15 cellular contexts compared by ENCODE assay signal in the genomic region with DNA sequence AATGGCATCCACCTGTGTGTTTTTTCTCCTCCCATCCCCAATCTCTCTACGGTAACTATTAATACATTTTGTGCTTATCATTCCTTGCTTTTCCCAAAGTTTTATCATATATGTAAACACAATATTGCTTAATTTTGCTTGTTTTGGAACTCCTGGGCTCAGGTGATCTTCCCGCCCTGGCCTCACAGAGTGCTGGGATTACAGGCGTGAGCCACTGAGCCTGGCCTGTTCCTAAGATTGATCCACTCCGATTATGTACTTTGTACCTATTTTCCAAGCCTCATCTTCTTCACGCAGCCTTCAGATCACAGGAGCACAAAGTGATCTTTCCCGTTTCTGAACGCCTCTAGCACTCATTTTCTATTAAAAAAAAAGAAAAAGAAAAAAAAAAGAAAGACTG. TPM values are rescaled to one million over a fixed set of nuclear protein-coding genes. Genes with fewer than 3 reads are reported as not detected.
DNase-seq lines count a peak whose midpoint lies in the region; ATAC-seq and TF ChIP-seq lines count a peak whose summit lies in the region.
"Had no signal": no experiment of that assay in that cellular context is flagged by ENCODE, and none has a peak within 500 bp of the region (broad histone marks: within the 10 kb centered on the region; RNA-seq: fewer than 3 reads in every experiment).

No MANE protein-coding gene starts in this region.

- H3K36me3 ChIP-seq in heart right ventricle (no peaks in the 10 kb centered on the region), right lobe of liver (no peaks in the 10 kb centered on the region)
- H3K36me3 ChIP-seq: BLaER1 treated with 17β-estradiol and CSF1 and Interleukin-3, amounts not matched to agents 10 nM and 100 nM had no signal

- no TSS peak for BruUV-seq in MCF 10A (replicated peaks; lab: Mats Ljungman, UMichigan)

- peaks cover 23% of the 10 kb centered on the region for H3K4me1 Mint-ChIP-seq in CD4-positive, alpha-beta T cell (ENCODE audit: low read depth)
- H3K4me1 Mint-ChIP-seq in T-helper 17 cell = peaks cover 24% of the 10 kb centered on the region
- peaks cover 27% of the 10 kb centered on the region for H3K4me1 Mint-ChIP-seq in MCF 10A (ENCODE audit: insufficient read depth, unreplicated experiment)

- H3K27ac ChIP-seq in heart right ventricle (no peak overlapping the region), right lobe of liver (peak overlapping the region in 2 of 3 donors; percentile 98 to 99)
- no peak overlapping the region for H3K27ac ChIP-seq in CD4-positive, alpha-beta T cell (ENCODE audit: low read depth, low read length)

- ATAC-seq in Right ventricle myocardium inferior = no peak
- ATAC-seq in heart right ventricle = no peak
- no peak for ATAC-seq in CD4-positive, alpha-beta T cell (ENCODE audit: poor library complexity)
- no peak for ATAC-seq in T-helper 17 cell
- peak in 1 of 4 donors; percentile 6 for ATAC-seq in right lobe of liver
- ATAC-seq in GM21423 (IDR thresholded peaks at IDR 0.05; ENCODE audit: unreplicated experiment) = no peak
- ATAC-seq: HCT116 had no signal

- H3K4me3 Mint-ChIP-seq in CD4-positive, alpha-beta T cell = no peak overlapping the region
- no peak overlapping the region for H3K4me3 Mint-ChIP-seq in T-helper 17 cell
- H3K4me3 Mint-ChIP-seq in MCF 10A (ENCODE audit: unreplicated experiment) = no peak overlapping the region

- 88 to 94% methylated on average over 7 of the region's 7 CpGs for WGBS in heart right ventricle, 2 donors
- WGBS in right lobe of liver (ENCODE audit: insufficient coverage, low coverage, low lambda C conversion rate, missing lambda C conversion rate) = 29% methylated on average over 6 of the region's 7 CpGs
- WGBS in lower leg skin, 2 donors = 85 to 91% methylated on average over 7 of the region's 7 CpGs

- intact Hi-C loops in Right ventricle myocardium inferior (cut with DNase I) (loop anchor here (5.0 kb wide), 1 partner anchor 132 kb away; no protein-coding TSS in a partner anchor), heart right ventricle (cut with DNase I) (loop anchor here in 5 of 10 donors (5.0 to 10.0 kb wide), 5 partner anchors 147 to 1398 kb away; a partner anchor contains a TSS), right lobe of liver (cut with DNase I) (loop anchor here in 1 of 2 donors (5.0 kb wide), 1 partner anchor 42 kb away; no protein-coding TSS in a partner anchor), lower leg skin (cut with DNase I; ENCODE audit: low total_unique reads) (loop anchor here (5.0 kb wide), 1 partner anchor 152 kb away; no protein-coding TSS in a partner anchor), MCF 10A (cut with micrococcal nuclease) (no loop called here)
- intact Hi-C loops in CD4-positive, alpha-beta T cell (cut with DNase I, micrococcal nuclease) = no loop called here

- no peak for TF ChIP-seq POLR2A in right lobe of liver (IDR thresholded peaks at IDR 0.05)
- TF ChIP-seq POLR2A in lower leg skin (IDR thresholded peaks at IDR 0.05) = no peak

- POLR2A ChIA-PET in CD4-positive, alpha-beta T cell (lab: Charles Lee) = no interaction called here
- POLR2A ChIA-PET in MCF 10A (lab: Yijun Ruan, JAX) = interaction anchor here (0.7 to 19.5 kb wide), 7 partner anchors 10 to 155 kb away, joined by 3 to 549 read pairs (median 4); a partner anchor contains a TSS

- H3K4me3 ChIP-seq in heart right ventricle (no peak overlapping the region), right lobe of liver (peak overlapping the region in 2 of 3 donors; percentile 55 to 60), lower leg skin (ENCODE audit: low read depth, poor library complexity, severe bottlenecking) (no peak overlapping the region)
- H3K4me3 ChIP-seq: BLaER1 treated with 17β-estradiol and CSF1 and Interleukin-3, amounts not matched to agents 10 nM and 100 nM had no signal

- H3K4me1 ChIP-seq in heart right ventricle (peaks cover 0 to 24% (median 11%) of the 10 kb centered on the region in 9 donors), right lobe of liver (peaks cover 0 to 41% (median 5%) of the 10 kb centered on the region in 4 donors)

- H3K27ac Mint-ChIP-seq in CD4-positive, alpha-beta T cell = peak overlapping the region; percentile 100
- peak overlapping the region; percentile 99 for H3K27ac Mint-ChIP-seq in T-helper 17 cell
- no peak overlapping the region for H3K27ac Mint-ChIP-seq in MCF 10A (ENCODE audit: low read depth, unreplicated experiment)

- peaks cover 3% of the 10 kb centered on the region for H3K36me3 Mint-ChIP-seq in CD4-positive, alpha-beta T cell (ENCODE audit: low read depth)
- no peaks in the 10 kb centered on the region for H3K36me3 Mint-ChIP-seq in T-helper 17 cell (ENCODE audit: low read depth)
- H3K36me3 Mint-ChIP-seq in MCF 10A (ENCODE audit: insufficient read depth, unreplicated experiment) = peaks cover 9% of the 10 kb centered on the region

- no peaks in the 10 kb centered on the region for H3K9me3 Mint-ChIP-seq in CD4-positive, alpha-beta T cell
- no peaks in the 10 kb centered on the region for H3K9me3 Mint-ChIP-seq in MCF 10A (ENCODE audit: unreplicated experiment)

- no peak for TF ChIP-seq CTCF in heart right ventricle (IDR thresholded peaks at IDR 0.05)
- TF ChIP-seq CTCF in CD4-positive, alpha-beta T cell (IDR thresholded peaks at IDR 0.05) = no peak
- TF ChIP-seq CTCF in right lobe of liver (IDR thresholded peaks at IDR 0.05) = no peak
- no peak for TF ChIP-seq CTCF in lower leg skin (IDR thresholded peaks at IDR 0.05)
- no peak for TF ChIP-seq CTCF in MCF 10A (IDR thresholded peaks at IDR 0.05; ENCODE audit: unreplicated experiment)

- CTCF ChIA-PET in CD4-positive, alpha-beta T cell (lab: Charles Lee) = interaction anchor here (1.6 kb wide), 1 partner anchor 70 kb away, joined by 6 read pairs; no protein-coding TSS in a partner anchor
- CTCF ChIA-PET in MCF 10A (lab: Yijun Ruan, JAX) = interaction anchor here (0.6 to 3.1 kb wide), 23 partner anchors 9 to 225 kb away, joined by 3 to 39 read pairs (median 5); a partner anchor contains a TSS

- no peaks in the 10 kb centered on the region for H3K9me3 ChIP-seq in heart right ventricle
- H3K9me3 ChIP-seq in CD4-positive, alpha-beta T cell (ENCODE audit: control insufficient read depth, low read length) = no peaks in the 10 kb centered on the region
- no peaks in the 10 kb centered on the region for H3K9me3 ChIP-seq in T-helper 17 cell (ENCODE audit: control insufficient read depth, low read length, poor library complexity, severe bottlenecking)
- H3K9me3 ChIP-seq in right lobe of liver = no peaks in the 10 kb centered on the region
- H3K9me3 ChIP-seq: BLaER1 treated with 17β-estradiol and CSF1 and Interleukin-3, amounts not matched to agents 10 nM and 100 nM had no signal

- H3K27me3 ChIP-seq in heart right ventricle (peaks cover 0 to 3% (median 0%) of the 10 kb centered on the region in 7 donors), right lobe of liver (no peaks in the 10 kb centered on the region)
- H3K27me3 ChIP-seq in CD4-positive, alpha-beta T cell (ENCODE audit: control insufficient read depth, insufficient read depth, low read length) = no peaks in the 10 kb centered on the region
- H3K27me3 ChIP-seq: BLaER1 treated with 17β-estradiol and CSF1 and Interleukin-3, amounts not matched to agents 10 nM and 100 nM had no signal

- H3K27me3 Mint-ChIP-seq in CD4-positive, alpha-beta T cell = no peaks in the 10 kb centered on the region
- H3K27me3 Mint-ChIP-seq in T-helper 17 cell = peaks cover 8% of the 10 kb centered on the region
- no peaks in the 10 kb centered on the region for H3K27me3 Mint-ChIP-seq in MCF 10A (ENCODE audit: insufficient read depth, unreplicated experiment)

- DNase-seq in Right ventricle myocardium inferior (ENCODE audit: missing footprints) (peak; percentile 5), heart right ventricle (no peak), T-helper 17 cell (no peak), right lobe of liver (peak in 2 of 3 donors; percentile 65 to 76), lower leg skin (ENCODE audit: low spot score in 2 of 2) (no peak), MCF 10A (ENCODE audit: unreplicated experiment) (no peak)
- no peak for DNase-seq in CD4-positive, alpha-beta T cell
- DNase-seq: ACHN; CD4-positive, alpha-beta memory T cell; DMS153; DMS79 treated with DMSO at 0.1 percent for 48 hours; EL had no signal

RNA-seq across cellular contexts. Expression of a gene that starts 45.2 kb away (rescaled TPM):
- total RNA-seq in Right ventricle myocardium inferior (99.7 TPM), heart right ventricle (100 to 1,000 TPM in 4 of 10 donors, 10 to 100 TPM in 6; 81.1 to 127 (median 96.5) TPM), T-helper 17 cell (100 to 1,000 TPM; 142 to 157 TPM), right lobe of liver (10 to 100 TPM; 13.3 to 17.1 (median 15.0) TPM), lower leg skin (10 to 100 TPM; 32.1 to 67.3 (median 55.6) TPM), MCF 10A (2022) (113 and 131 TPM in 2 replicates)
- 10 to 100 TPM; 31.6 to 37.7 TPM for polyA plus RNA-seq in heart right ventricle
- total RNA-seq in CD4-positive, alpha-beta T cell = 100 to 1,000 TPM; 155 to 162 TPM

Comparison
In these comparisons a context has a peak if more than half of its experiments do, and no peak if none do; other contexts are left out.
1. DNase-seq: peak in Right ventricle myocardium inferior (single experiment) and right lobe of liver (2 of 3); none in heart right ventricle (0 of 2), CD4-positive, alpha-beta T cell (0 of 10), T-helper 17 cell (0 of 3), lower leg skin (0 of 2) and MCF 10A (single experiment).
2. H3K27ac ChIP-seq: peak in right lobe of liver (2 of 3); none in heart right ventricle (0 of 10) and CD4-positive, alpha-beta T cell (single experiment).
3. H3K4me3 ChIP-seq: peak in right lobe of liver (2 of 3); none in heart right ventricle (0 of 10) and lower leg skin (single experiment).
4. intact Hi-C loops: an anchor here in Right ventricle myocardium inferior (5.0 kb wide) and lower leg skin (5.0 kb wide); none called in CD4-positive, alpha-beta T cell and MCF 10A.